21 cellular contexts compared by ENCODE assay signal in the genomic region with DNA sequence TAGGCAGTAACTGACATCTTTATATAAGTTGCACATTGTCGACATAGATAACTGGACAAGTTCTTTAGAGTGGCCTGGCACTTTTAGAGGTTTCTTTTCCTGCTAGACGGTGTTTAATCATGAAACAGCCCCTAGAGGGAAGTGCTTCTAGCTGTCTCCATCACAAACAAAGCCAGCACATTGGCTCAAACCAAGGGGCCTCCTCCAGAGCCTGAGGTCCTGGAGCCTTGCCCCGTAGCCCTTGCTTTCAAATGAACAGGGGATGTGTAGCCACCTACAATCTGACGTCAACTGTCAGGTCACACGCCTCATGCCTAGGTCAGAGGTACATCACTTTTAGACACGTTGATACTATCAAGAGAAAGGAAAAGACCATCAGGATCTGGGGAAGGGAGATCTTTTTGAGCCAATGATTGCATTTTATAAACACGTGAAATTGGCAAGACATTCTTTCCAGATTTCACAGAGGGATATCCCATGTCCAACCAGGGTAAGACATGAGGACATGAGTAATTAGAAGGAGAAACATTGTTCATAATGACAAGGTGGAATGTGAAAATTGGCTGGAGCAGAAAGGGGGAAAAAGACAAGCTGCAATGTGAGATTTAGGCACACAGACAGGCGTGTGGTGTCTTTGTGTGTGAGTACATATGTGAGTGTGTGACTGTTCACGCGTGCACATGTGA.
DNase-seq lines count a peak whose midpoint lies in the region; ATAC-seq and TF ChIP-seq lines count a peak whose summit lies in the region.
"Had no signal": no experiment of that assay in that cellular context is flagged by ENCODE, and none has a peak within 500 bp of the region (broad histone marks: within the 10 kb centered on the region; RNA-seq: fewer than 3 reads in every experiment).

No MANE protein-coding gene starts in this region.

- TF ChIP-seq POLR2A in suprapubic skin (IDR thresholded peaks at IDR 0.05) = no peak

- H3K36me3 ChIP-seq in cardiac muscle cell (no peaks in the 10 kb centered on the region), mesendoderm (ENCODE audit: control insufficient read depth, insufficient read depth, low read length) (no peaks in the 10 kb centered on the region), suprapubic skin (no peaks in the 10 kb centered on the region), left lung (no peaks in the 10 kb centered on the region)
- H3K36me3 ChIP-seq: BE2C had no signal

- no peak overlapping the region for H3K9ac ChIP-seq in mesendoderm (ENCODE audit: low read length)

- H3K79me2 ChIP-seq in mesendoderm (ENCODE audit: control insufficient read depth, insufficient read depth, low read length) = no peaks in the 10 kb centered on the region

- H3K56ac ChIP-seq in mesendoderm (ENCODE audit: low read length) = no peak overlapping the region

- no peak overlapping the region for H2BK120ac ChIP-seq in mesendoderm (ENCODE audit: low read depth, low read length)

- DNase-seq in AG10803 (ENCODE audit: low read depth) = peak; percentile 8
- peak; percentile 44 for DNase-seq in OCI-M1 (lab: John Stamatoyannopoulos, UW)
- peak; percentile 8 to 31 for DNase-seq in cardiac muscle cell (ENCODE audit: low read depth in 1 of 2, low spot score in 1 of 2)
- DNase-seq in mesendoderm = peak; percentile 4
- DNase-seq in stimulated activated naive B cell treated with anti-CD40 and anti-IgM and Interleukin-4, amounts not matched to agents 10 μg/mL and 1 μg/mL and 100 μg/mL, for 72 hours = no peak
- DNase-seq in stimulated activated CD4-positive, alpha-beta T cell treated with anti-CD3 and anti-CD28 coated beads, Interleukin-1b, Interleukin-23, amount 100 ng/mL, for 48 hours = no peak
- DNase-seq in suprapubic skin (ENCODE audit: low spot score in 2 of 2) = no peak
- DNase-seq in left lung = no peak
- DNase-seq: BE2C; CD4-positive, CD25-positive, alpha-beta regulatory T cell; COR-L47; DMS 273 treated with DMSO at 0.1 percent for 48 hours; GDM1; GOT3; NCI-H1417; NCI-H187 treated with DMSO at 0.1 percent for 48 hours; NCI-H226; NCI-H524 treated with DMSO at 0.1 percent for 48 hours; PC-3; RPMI8226 had no signal

- H3K27me3 Mint-ChIP-seq in stimulated activated naive B cell treated with anti-CD40 and anti-IgM and Interleukin-4, amounts not matched to agents 10 μg/mL and 1 μg/mL and 100 μg/mL, for 72 hours = peaks cover 18 to 29% of the 10 kb centered on the region in 2 donors

- H3K18ac ChIP-seq in mesendoderm (ENCODE audit: low read length) = no peak overlapping the region

- no peak overlapping the region for H3K4me3 ChIP-seq in AG10803 (ENCODE audit: low read length)
- H3K4me3 ChIP-seq in cardiac muscle cell = no peak overlapping the region
- H3K4me3 ChIP-seq in mesendoderm (ENCODE audit: low read length) = no peak overlapping the region
- no peak overlapping the region for H3K4me3 ChIP-seq in suprapubic skin
- no peak overlapping the region for H3K4me3 ChIP-seq in left lung

- H3K4me1 ChIP-seq in cardiac muscle cell (ENCODE audit: low read depth) = no peaks in the 10 kb centered on the region
- no peaks in the 10 kb centered on the region for H3K4me1 ChIP-seq in mesendoderm (ENCODE audit: control insufficient read depth, low read depth, low read length)
- no peaks in the 10 kb centered on the region for H3K4me1 ChIP-seq in suprapubic skin
- H3K4me1 ChIP-seq in left lung = peaks cover 0 to 3% of the 10 kb centered on the region in 2 donors
- H3K4me1 ChIP-seq: BE2C had no signal

- H3K36me3 Mint-ChIP-seq in stimulated activated naive B cell treated with anti-CD40 and anti-IgM and Interleukin-4, amounts not matched to agents 10 μg/mL and 1 μg/mL and 100 μg/mL, for 72 hours = no peaks in the 10 kb centered on the region
- H3K36me3 Mint-ChIP-seq: CD4-positive, CD25-positive, alpha-beta regulatory T cell had no signal

- H3K27ac Mint-ChIP-seq in stimulated activated naive B cell treated with anti-CD40 and anti-IgM and Interleukin-4, amounts not matched to agents 10 μg/mL and 1 μg/mL and 100 μg/mL, for 72 hours = no peak overlapping the region
- H3K27ac Mint-ChIP-seq: CD4-positive, CD25-positive, alpha-beta regulatory T cell had no signal

- no peak for TF ChIP-seq EP300 in suprapubic skin (IDR thresholded peaks at IDR 0.05)

- no peak overlapping the region for H2BK15ac ChIP-seq in mesendoderm (replicated peaks; ENCODE audit: low read depth)

- H2AK5ac ChIP-seq in mesendoderm (ENCODE audit: low read length) = no peak overlapping the region

- intact Hi-C loops in left lung (cut with DNase I) = no loop called here

- H3K27me3 ChIP-seq in cardiac muscle cell (no peaks in the 10 kb centered on the region), mesendoderm (ENCODE audit: insufficient read depth, low read length, poor library complexity) (no peaks in the 10 kb centered on the region), suprapubic skin (peaks cover 4% of the 10 kb centered on the region), left lung (no peaks in the 10 kb centered on the region)
- H3K27me3 ChIP-seq: BE2C had no signal

- no peak overlapping the region for H4K5ac ChIP-seq in mesendoderm (ENCODE audit: low read length)

- peaks cover 0 to 4% of the 10 kb centered on the region in 2 donors for H3K9me3 Mint-ChIP-seq in stimulated activated naive B cell treated with anti-CD40 and anti-IgM and Interleukin-4, amounts not matched to agents 10 μg/mL and 1 μg/mL and 100 μg/mL, for 72 hours
- H3K9me3 Mint-ChIP-seq: CD4-positive, CD25-positive, alpha-beta regulatory T cell had no signal

- TF ChIP-seq CTCF in AG10803 (conservative IDR thresholded peaks at IDR 0.05; ENCODE audit: low read length) = no peak
- TF ChIP-seq CTCF in cardiac muscle cell (IDR thresholded peaks at IDR 0.05; ENCODE audit: low read depth, low read length) = no peak
- TF ChIP-seq CTCF in suprapubic skin (IDR thresholded peaks at IDR 0.05) = no peak
- no peak for TF ChIP-seq CTCF in left lung (IDR thresholded peaks at IDR 0.05)

- H3K27ac ChIP-seq in cardiac muscle cell = no peak overlapping the region
- H3K27ac ChIP-seq in mesendoderm (ENCODE audit: low read depth, low read length) = no peak overlapping the region
- no peak overlapping the region for H3K27ac ChIP-seq in suprapubic skin
- H3K27ac ChIP-seq in left lung = no peak overlapping the region

- no peaks in the 10 kb centered on the region for H3K9me3 ChIP-seq in cardiac muscle cell (ENCODE audit: low read depth)
- no peaks in the 10 kb centered on the region for H3K9me3 ChIP-seq in suprapubic skin
- H3K9me3 ChIP-seq in left lung = no peaks in the 10 kb centered on the region
- H3K9me3 ChIP-seq: BE2C had no signal

- no peak overlapping the region for H3K4ac ChIP-seq in mesendoderm (ENCODE audit: low read depth, low read length)

- no CpG with 5 or more reads among the region's 10 CpGs for WGBS in mesendoderm (ENCODE audit: extremely low coverage, insufficient coverage, low lambda C conversion rate)
- 73% methylated on average over 10 of the region's 10 CpGs for WGBS in suprapubic skin

- no peaks in the 10 kb centered on the region for H3K4me1 Mint-ChIP-seq in stimulated activated naive B cell treated with anti-CD40 and anti-IgM and Interleukin-4, amounts not matched to agents 10 μg/mL and 1 μg/mL and 100 μg/mL, for 72 hours
- H3K4me1 Mint-ChIP-seq: CD4-positive, CD25-positive, alpha-beta regulatory T cell had no signal

- no peak overlapping the region for H3K4me3 Mint-ChIP-seq in stimulated activated naive B cell treated with anti-CD40 and anti-IgM and Interleukin-4, amounts not matched to agents 10 μg/mL and 1 μg/mL and 100 μg/mL, for 72 hours
- H3K4me3 Mint-ChIP-seq: CD4-positive, CD25-positive, alpha-beta regulatory T cell had no signal

- H3K23ac ChIP-seq in mesendoderm (ENCODE audit: low read length) = no peak overlapping the region

- H2BK5ac ChIP-seq in mesendoderm (ENCODE audit: low read length) = no peak overlapping the region

- no peaks in the 10 kb centered on the region for H3K79me1 ChIP-seq in mesendoderm (ENCODE audit: low read length)

- H3K4me2 ChIP-seq in mesendoderm (ENCODE audit: low read length) = no peak overlapping the region

- no peak for ATAC-seq in stimulated activated naive B cell treated with anti-CD40 and anti-IgM and Interleukin-4, amounts not matched to agents 10 μg/mL and 1 μg/mL and 100 μg/mL, for 72 hours (replicated peaks)
- no peak for ATAC-seq in left lung
- ATAC-seq: HepG2, PC-3 had no signal

- no peak overlapping the region for H4K8ac ChIP-seq in mesendoderm (ENCODE audit: low read depth, low read length)

Comparison
In these comparisons a context has a peak if more than half of its experiments do, and no peak if none do; other contexts are left out.
1. DNase-seq: peak in AG10803 (single experiment), OCI-M1 (single experiment), cardiac muscle cell (2 of 2) and mesendoderm (single experiment); none in stimulated activated naive B cell treated with anti-CD40 and anti-IgM and Interleukin-4, amounts not matched to agents 10 μg/mL and 1 μg/mL and 100 μg/mL, for 72 hours (single experiment), stimulated activated CD4-positive, alpha-beta T cell treated with anti-CD3 and anti-CD28 coated beads, Interleukin-1b, Interleukin-23, amount 100 ng/mL, for 48 hours (single experiment), suprapubic skin (0 of 2) and left lung (0 of 2).